In genomic region chr5:173328896-173329369, GRCh38 we compare ENCODE assay signal across 8 cellular contexts. TPM values are rescaled to one million over a fixed set of nuclear protein-coding genes. Genes with fewer than 3 reads are reported as not detected.
DNase-seq lines count a peak whose midpoint lies in the region; ATAC-seq and TF ChIP-seq lines count a peak whose summit lies in the region.

No MANE protein-coding gene starts in this region.

- H2AFZ ChIP-seq in ACC112 (ENCODE audit: low read length, unreplicated experiment) (no peak overlapping the region), trophoblast cell (ENCODE audit: insufficient read depth, low read length, poor library complexity) (peak overlapping the region; percentile 56)

- H3K27me3 ChIP-seq in ACC112 (ENCODE audit: insufficient read depth, low read length) (no peaks in the 10 kb centered on the region), trophoblast cell (ENCODE audit: insufficient read depth, low read length) (peaks cover 4% of the 10 kb centered on the region)

- no peak for TF ChIP-seq POLR2A in erythroblast (IDR thresholded peaks at IDR 0.05; ENCODE audit: low read length)

- H3K9me3 ChIP-seq in trophoblast cell (ENCODE audit: insufficient read depth, low read depth, low read length) = peaks cover 2% of the 10 kb centered on the region

- H3K4me2 ChIP-seq in trophoblast cell (ENCODE audit: low read length) = peak overlapping the region; percentile 85

- no peak overlapping the region for H3K4ac ChIP-seq in trophoblast cell (ENCODE audit: low read depth, low read length)

- H3K4me3 ChIP-seq in ACC112 (ENCODE audit: low read depth, low read length) (peak overlapping the region; percentile 92), trophoblast cell (ENCODE audit: low read depth, low read length) (no peak overlapping the region)

- POLR2A ChIA-PET in T-cell (lab: Charles Lee) = no interaction called here

- H3K9ac ChIP-seq in trophoblast cell (ENCODE audit: low read length) = no peak overlapping the region

- CTCF ChIA-PET in T-cell (lab: Charles Lee) = no interaction called here

- H3K4me3 Mint-ChIP-seq in T-cell = peak overlapping the region; percentile 21 to 62 (median 44)

- peaks cover 23 to 34% (median 33%) of the 10 kb centered on the region in 3 donors for H3K4me1 Mint-ChIP-seq in T-cell

- no peak overlapping the region for H3K18ac ChIP-seq in trophoblast cell (ENCODE audit: low read length)

- no CpG with 5 or more reads among the region's 19 CpGs for WGBS in trophoblast cell (ENCODE audit: extremely low coverage, insufficient coverage, insufficient read length)

- H3K27ac ChIP-seq in ACC112 (ENCODE audit: low read depth, low read length) (peak overlapping the region; percentile 88), trophoblast cell (ENCODE audit: low read depth, low read length) (peak overlapping the region; percentile 73)

- H3K27ac Mint-ChIP-seq in T-cell = no peak overlapping the region

- H3K23ac ChIP-seq in trophoblast cell (ENCODE audit: low read length) = no peak overlapping the region

- DNase-seq in GOT3 (lab: John Stamatoyannopoulos, UW) (peak; percentile 49), T-cell (no peak), erythroblast (lab: John Stamatoyannopoulos, UW) (peak; percentile 15 to 26), trophoblast cell (peak; percentile 98), head of caudate nucleus (no peak), cerebellar cortex (ENCODE audit: low spot score) (no peak)

- H3K36me3 ChIP-seq in ACC112 (ENCODE audit: insufficient read depth, low read length) (peaks cover 31% of the 10 kb centered on the region), trophoblast cell (ENCODE audit: control insufficient read depth in 1 of 2, insufficient read depth in 2 of 2, low read length in 2 of 2) (peaks cover 0 to 3% of the 10 kb centered on the region in 2 experiments)

- peaks cover 16% of the 10 kb centered on the region for H3K79me1 ChIP-seq in trophoblast cell (ENCODE audit: low read length)

- ATAC-seq in T-cell (replicated peaks in 1 of 4) = no peak
- no peak for ATAC-seq in HG02981 (IDR thresholded peaks at IDR 0.05; ENCODE audit: unreplicated experiment)

- H4K8ac ChIP-seq in trophoblast cell (ENCODE audit: low read depth, low read length) = peak overlapping the region; percentile 66

- H3K14ac ChIP-seq in trophoblast cell (ENCODE audit: low read length) = no peak overlapping the region

- no peak overlapping the region for H2AK5ac ChIP-seq in trophoblast cell (ENCODE audit: low read length)

- peak overlapping the region; percentile 45 for H2BK5ac ChIP-seq in trophoblast cell (ENCODE audit: low read depth, low read length, poor library complexity)

- H3K36me3 Mint-ChIP-seq in T-cell = no peaks in the 10 kb centered on the region

- peaks cover 57 to 76% of the 10 kb centered on the region in 2 donors for H3K27me3 Mint-ChIP-seq in T-cell

- H3K4me1 ChIP-seq in ACC112 (ENCODE audit: control insufficient read depth, insufficient read depth, low read length, unreplicated experiment) (peaks cover 42% of the 10 kb centered on the region), trophoblast cell (ENCODE audit: control insufficient read depth in 1 of 2, insufficient read depth in 2 of 2, low read length in 2 of 2) (peaks cover 25 to 28% of the 10 kb centered on the region in 2 experiments)

- H2BK120ac ChIP-seq in trophoblast cell (ENCODE audit: insufficient read depth, low read length, poor library complexity) = peak overlapping the region; percentile 6

- no peak overlapping the region for H4K12ac ChIP-seq in trophoblast cell (ENCODE audit: low read depth, low read length)

- intact Hi-C loops in head of caudate nucleus (cut with DNase I) = loop anchor here (5.0 kb wide), 1 partner anchor 347 kb away; the partner anchor contains the start of gene ATP6V0E1

- peaks cover 50% of the 10 kb centered on the region for H3K79me2 ChIP-seq in ACC112 (ENCODE audit: control insufficient read depth, insufficient read depth, low read length, unreplicated experiment)
- peaks cover 10% of the 10 kb centered on the region for H3K79me2 ChIP-seq in trophoblast cell (ENCODE audit: control insufficient read depth, insufficient read depth, low read length, poor library complexity)

- H4K91ac ChIP-seq in trophoblast cell (ENCODE audit: low read depth, low read length) = peak overlapping the region; percentile 72

- H2BK12ac ChIP-seq in trophoblast cell (ENCODE audit: low read length) = peak overlapping the region; percentile 16

- H3K9me3 Mint-ChIP-seq in T-cell = no peaks in the 10 kb centered on the region

RNA-seq across cellular contexts. Expression of gene STC2, which starts 0.7 kb away (rescaled TPM):
- 1 to 10 TPM in 2 of 5 donors, under 1 TPM in 1, not detected in 2; 0.47 to 1.2 (median 1.1) TPM for total RNA-seq in T-cell
- polyA plus RNA-seq in trophoblast cell (2013) = 30.0 and 31.8 TPM in 2 replicates

Comparison
In these comparisons a context has a peak if more than half of its experiments do, and no peak if none do; other contexts are left out.
1. DNase-seq: peak in GOT3 (single experiment), erythroblast (2 of 2) and trophoblast cell (2 of 2); none in T-cell (0 of 34), head of caudate nucleus (0 of 42) and cerebellar cortex (single experiment).